Comparison of ENCODE assay signal across 28 cellular contexts in the genomic region with DNA sequence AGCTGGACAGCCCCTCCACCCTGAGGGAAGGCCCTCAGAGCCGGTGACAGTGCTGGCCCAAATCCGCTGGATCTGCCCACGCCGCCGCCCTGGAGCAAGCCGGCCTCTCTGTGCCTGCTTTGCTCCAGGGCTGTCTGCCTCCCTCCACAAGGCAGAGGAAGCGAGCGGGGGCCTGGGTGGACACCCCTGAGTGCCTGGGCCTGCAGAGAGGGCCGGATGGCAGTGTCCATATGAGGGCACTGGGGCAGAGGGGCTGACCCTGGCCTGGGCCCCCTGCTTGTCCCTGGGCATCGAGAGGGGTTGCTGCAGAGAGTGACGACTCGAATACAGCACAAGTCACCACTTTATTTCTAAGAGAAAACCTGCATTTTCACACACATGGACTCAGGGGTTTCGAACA.
"Had no signal": no experiment of that assay in that cellular context is flagged by ENCODE, and none has a peak within 500 bp of the region (broad histone marks: within the 10 kb centered on the region; RNA-seq: fewer than 3 reads in every experiment).

No MANE protein-coding gene starts in this region.

- H3K27ac Mint-ChIP-seq: memory B cell; mesothelial cell of epicardium; natural killer cell treated with Interleukin-12 subunit alpha and Interleukin-12 subunit beta and Interleukin-15 and Interleukin-18, amount 100 ng/mL, for 72 hours; stimulated activated memory B cell treated with anti-CD40 and anti-IgM and Interleukin-4, amounts not matched to agents 10 μg/mL and 1 μg/mL and 100 μg/mL, for 72 hours; stimulated activated naive CD8-positive, alpha-beta T cell treated with anti-CD3 and anti-CD28 coated beads, Interleukin-15, Interleukin-2, amounts not matched to agents 100 ng/mL and 50 ng/mL, for 24 hours had no signal

- H3K4me1 Mint-ChIP-seq: immature natural killer cell; memory B cell; stimulated activated memory B cell treated with anti-CD40 and anti-IgM and Interleukin-4, amounts not matched to agents 10 μg/mL and 1 μg/mL and 100 μg/mL, for 72 hours had no signal

- ATAC-seq: effector memory CD8-positive, alpha-beta T cell; mucosa of descending colon; stimulated activated memory B cell treated with anti-CD40 and anti-IgM and Interleukin-4, amounts not matched to agents 10 μg/mL and 1 μg/mL and 100 μg/mL, for 72 hours had no signal

- H3K27me3 ChIP-seq: esophagus squamous epithelium, heart right ventricle, right atrium auricular region, sigmoid colon, tibial nerve had no signal

- DNase-seq: cerebellar nuclear complex; cortex of kidney; effector memory CD8-positive, alpha-beta T cell; erythroblast; esophagus squamous epithelium; foreskin melanocyte; glutamatergic neuron; heart right ventricle; hypothalamus; immature natural killer cell; islet precursor cell; kidney glomerular epithelial cell; mucosa of descending colon; naive B cell; stimulated activated CD4-positive, alpha-beta T cell treated with anti-CD3 and anti-CD28 coated beads, Interleukin-2, amount 100 ng/mL, for 24 hours; stimulated activated CD4-positive, alpha-beta T cell treated with anti-CD3 and anti-CD28 coated beads, Interleukin-4, amount 100 ng/mL, for 24 hours had no signal

- H3K36me3 Mint-ChIP-seq: memory B cell; mesothelial cell of epicardium; naive B cell; natural killer cell treated with Interleukin-12 subunit alpha and Interleukin-12 subunit beta and Interleukin-15 and Interleukin-18, amount 100 ng/mL, for 72 hours; stimulated activated memory B cell treated with anti-CD40 and anti-IgM and Interleukin-4, amounts not matched to agents 10 μg/mL and 1 μg/mL and 100 μg/mL, for 72 hours had no signal

- H3K36me3 ChIP-seq: esophagus squamous epithelium, prostate gland, right atrium auricular region, sigmoid colon, thoracic aorta had no signal

- H3K9me3 Mint-ChIP-seq: effector memory CD8-positive, alpha-beta T cell; immature natural killer cell; memory B cell; mesothelial cell of epicardium; naive B cell; natural killer cell treated with Interleukin-12 subunit alpha and Interleukin-12 subunit beta and Interleukin-15 and Interleukin-18, amount 100 ng/mL, for 72 hours; neural crest cell; stimulated activated memory B cell treated with anti-CD40 and anti-IgM and Interleukin-4, amounts not matched to agents 10 μg/mL and 1 μg/mL and 100 μg/mL, for 72 hours; stimulated activated naive CD8-positive, alpha-beta T cell treated with anti-CD3 and anti-CD28 coated beads, Interleukin-15, Interleukin-2, amounts not matched to agents 100 ng/mL and 50 ng/mL, for 24 hours had no signal

- H3K9me3 ChIP-seq: esophagus squamous epithelium, heart right ventricle, mucosa of descending colon, prostate gland, right atrium auricular region, sigmoid colon, thoracic aorta, tibial nerve had no signal

- H3K27me3 Mint-ChIP-seq: effector memory CD8-positive, alpha-beta T cell; memory B cell; naive B cell; natural killer cell treated with Interleukin-12 subunit alpha and Interleukin-12 subunit beta and Interleukin-15 and Interleukin-18, amount 100 ng/mL, for 72 hours; stimulated activated memory B cell treated with anti-CD40 and anti-IgM and Interleukin-4, amounts not matched to agents 10 μg/mL and 1 μg/mL and 100 μg/mL, for 72 hours; stimulated activated naive CD8-positive, alpha-beta T cell treated with anti-CD3 and anti-CD28 coated beads, Interleukin-15, Interleukin-2, amounts not matched to agents 100 ng/mL and 50 ng/mL, for 24 hours had no signal

- H3K4me1 ChIP-seq: prostate gland, right atrium auricular region had no signal

- H3K4me3 ChIP-seq: esophagus squamous epithelium, heart right ventricle, lung, mucosa of descending colon, prostate gland, right atrium auricular region, sigmoid colon, thoracic aorta, tibial nerve had no signal

- H3K27ac ChIP-seq: esophagus squamous epithelium, heart right ventricle, prostate gland, right atrium auricular region, sigmoid colon, thoracic aorta, tibial nerve had no signal

- H3K4me3 Mint-ChIP-seq: effector memory CD8-positive, alpha-beta T cell; immature natural killer cell; memory B cell; mesothelial cell of epicardium; naive B cell; natural killer cell treated with Interleukin-12 subunit alpha and Interleukin-12 subunit beta and Interleukin-15 and Interleukin-18, amount 100 ng/mL, for 72 hours; neural crest cell; stimulated activated memory B cell treated with anti-CD40 and anti-IgM and Interleukin-4, amounts not matched to agents 10 μg/mL and 1 μg/mL and 100 μg/mL, for 72 hours; stimulated activated naive CD8-positive, alpha-beta T cell treated with anti-CD3 and anti-CD28 coated beads, Interleukin-15, Interleukin-2, amounts not matched to agents 100 ng/mL and 50 ng/mL, for 24 hours had no signal
